In genomic region chr3:14460342-14461005, GRCh38 we compare ENCODE assay signal across 8 cellular contexts. TPM values are rescaled to one million over a fixed set of nuclear protein-coding genes. Genes with fewer than 3 reads are reported as not detected.
DNase-seq lines count a peak whose midpoint lies in the region; ATAC-seq and TF ChIP-seq lines count a peak whose summit lies in the region.

No MANE protein-coding gene starts in this region.

- H3K4me1 ChIP-seq in lung (ENCODE audit: control insufficient read depth in 2 of 2, insufficient read depth in 2 of 2, low read length in 2 of 2): peaks cover 3 to 10% of the 10 kb centered on the region in 2 donors

- ATAC-seq in lung (ENCODE audit: insufficient read depth, low FRiP score): peak; percentile 60
- ATAC-seq in HG02571 (IDR thresholded peaks at IDR 0.05; ENCODE audit: unreplicated experiment): no peak
- no peak for ATAC-seq in GM18873 (IDR thresholded peaks at IDR 0.05; ENCODE audit: low FRiP score, unreplicated experiment)

- H3K4me3 Mint-ChIP-seq in activated naive CD4-positive, alpha-beta T cell treated with anti-CD3 and anti-CD28 coated beads for 36 hours: no peak overlapping the region

- H3K27me3 ChIP-seq in lung (ENCODE audit: control insufficient read depth, insufficient read depth): no peaks in the 10 kb centered on the region

- 49 to 79% methylated on average over 9 of the region's 9 CpGs for WGBS in lung, 2 donors

- no peaks in the 10 kb centered on the region for H3K27me3 Mint-ChIP-seq in activated naive CD4-positive, alpha-beta T cell treated with anti-CD3 and anti-CD28 coated beads for 36 hours (ENCODE audit: low read depth)

- H3K36me3 Mint-ChIP-seq in activated naive CD4-positive, alpha-beta T cell treated with anti-CD3 and anti-CD28 coated beads for 36 hours (ENCODE audit: low read depth): peaks cover 16% of the 10 kb centered on the region

- peaks cover 8 to 44% of the 10 kb centered on the region in 2 donors for H3K36me3 ChIP-seq in lung (ENCODE audit: control insufficient read depth in 2 of 2, insufficient read depth in 2 of 2, low read length in 2 of 2)

- H3K4me1 Mint-ChIP-seq in activated naive CD4-positive, alpha-beta T cell treated with anti-CD3 and anti-CD28 coated beads for 36 hours (ENCODE audit: low read depth): peaks cover 36% of the 10 kb centered on the region

- intact Hi-C loops in activated naive CD4-positive, alpha-beta T cell treated with anti-CD3 and anti-CD28 coated beads for 36 hours (cut with micrococcal nuclease): loop anchor here (1.0 kb wide), 3 partner anchors 58 to 565 kb away; partner anchors contain the start of gene SLC6A6

- DNase-seq in activated naive CD4-positive, alpha-beta T cell treated with anti-CD3 and anti-CD28 coated beads for 36 hours: no peak
- DNase-seq in activated naive CD4-positive, alpha-beta T cell (lab: John Stamatoyannopoulos, UW): no peak
- DNase-seq in choroid plexus epithelial cell (ENCODE audit: low read depth) (peak; percentile 87), lung (ENCODE audit: low spot score) (peak; percentile 67), ureter (ENCODE audit: low spot score) (peak; percentile 67), cerebellar nuclear complex (lab: John Stamatoyannopoulos, UW) (no peak)

- H3K4me3 ChIP-seq in choroid plexus epithelial cell (ENCODE audit: low read depth, low read length) (no peak overlapping the region), lung (no peak overlapping the region)

- H3K27ac Mint-ChIP-seq in activated naive CD4-positive, alpha-beta T cell treated with anti-CD3 and anti-CD28 coated beads for 36 hours: peak overlapping the region; percentile 61

- no peaks in the 10 kb centered on the region for H3K9me3 Mint-ChIP-seq in activated naive CD4-positive, alpha-beta T cell treated with anti-CD3 and anti-CD28 coated beads for 36 hours

- H3K9me3 ChIP-seq in lung (ENCODE audit: control insufficient read depth in 2 of 2, insufficient read depth in 1 of 2, low read length in 1 of 2): no peaks in the 10 kb centered on the region

- CTCF ChIA-PET in activated naive CD4-positive, alpha-beta T cell treated with anti-CD3 and anti-CD28 coated beads for 36 hours (lab: Charles Lee): interaction anchor here (0.9 to 2.6 kb wide), 6 partner anchors 29 to 257 kb away, joined by 3 to 14 read pairs (median 4); partner anchors contain the start of gene SLC6A6

- no peak for TF ChIP-seq CTCF in choroid plexus epithelial cell (conservative IDR thresholded peaks at IDR 0.05; ENCODE audit: low read depth, low read length)
- no peak for TF ChIP-seq CTCF in lung (IDR thresholded peaks at IDR 0.05; ENCODE audit: control extremely low read depth, extremely low read depth)

- peak overlapping the region in 1 of 2 donors; percentile 17 for H3K27ac ChIP-seq in lung (ENCODE audit: low read depth in 1 of 2, low read length in 1 of 2)

RNA-seq across cellular contexts. Expression of gene SLC6A6, which starts 58.1 kb away (rescaled TPM):
- 10 to 100 TPM; 32.2 to 36.9 TPM for total RNA-seq in activated naive CD4-positive, alpha-beta T cell treated with anti-CD3 and anti-CD28 coated beads for 36 hours
- total RNA-seq in lung (10 to 100 TPM; 63.0 to 96.3 TPM), ureter (19.4 TPM)
- 10 to 100 TPM; 16.1 to 51.8 TPM for polyA plus RNA-seq in lung

Comparison
In these comparisons a context has a peak if more than half of its experiments do, and no peak if none do; other contexts are left out.
1. DNase-seq: peak in choroid plexus epithelial cell (single experiment), lung (single experiment) and ureter (single experiment); none in activated naive CD4-positive, alpha-beta T cell treated with anti-CD3 and anti-CD28 coated beads for 36 hours (single experiment), activated naive CD4-positive, alpha-beta T cell (0 of 4) and cerebellar nuclear complex (0 of 2).